10 cellular contexts compared by ENCODE assay signal in the genomic region with DNA sequence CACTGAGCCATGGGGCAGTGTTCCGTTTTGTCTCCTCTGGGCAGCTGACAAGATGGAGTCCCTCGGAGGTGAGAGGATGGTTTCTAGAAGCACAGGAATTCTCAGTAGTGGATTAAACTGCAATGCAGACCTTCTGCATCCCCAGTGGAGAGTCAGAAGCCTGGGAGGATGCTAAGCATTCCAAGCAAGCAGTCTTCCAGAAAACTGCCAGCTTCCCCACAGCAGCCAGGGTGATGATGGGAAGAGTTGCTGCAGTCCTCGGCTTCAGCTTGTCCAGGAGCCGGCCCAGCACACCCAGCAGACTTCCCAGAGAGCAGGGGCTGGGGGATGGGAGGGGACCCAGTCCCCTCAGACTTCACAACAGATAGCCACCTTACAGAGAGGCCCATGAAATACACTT.
DNase-seq lines count a peak whose midpoint lies in the region; ATAC-seq and TF ChIP-seq lines count a peak whose summit lies in the region.
"Had no signal": no experiment of that assay in that cellular context is flagged by ENCODE, and none has a peak within 500 bp of the region (broad histone marks: within the 10 kb centered on the region; RNA-seq: fewer than 3 reads in every experiment).

No MANE protein-coding gene starts in this region.

- peaks cover 28% of the 10 kb centered on the region for H3K4me1 Mint-ChIP-seq in activated CD4-positive, alpha-beta T cell treated with anti-CD3 and anti-CD28 coated beads, Interleukin-2, amount 10 ng/mL, durations not matched to agents 7 days and 5 days
- H3K4me1 Mint-ChIP-seq in stimulated activated naive B cell treated with anti-CD40 and anti-IgM and Interleukin-4, amounts not matched to agents 10 μg/mL and 1 μg/mL and 100 μg/mL, for 72 hours, result peaks cover 0 to 1% of the 10 kb centered on the region in 2 donors

- peak overlapping the region; percentile 88 for H3K27ac Mint-ChIP-seq in activated CD4-positive, alpha-beta T cell treated with anti-CD3 and anti-CD28 coated beads, Interleukin-2, amount 10 ng/mL, durations not matched to agents 7 days and 5 days
- H3K27ac Mint-ChIP-seq in stimulated activated naive B cell treated with anti-CD40 and anti-IgM and Interleukin-4, amounts not matched to agents 10 μg/mL and 1 μg/mL and 100 μg/mL, for 72 hours, result no peak overlapping the region

- no peak overlapping the region for H2BK120ac ChIP-seq in mesenchymal stem cell (ENCODE audit: low read depth, low read length)

- H3K4me2 ChIP-seq in mesenchymal stem cell (ENCODE audit: low read length, poor library complexity, severe bottlenecking), result no peak overlapping the region

- H2AFZ ChIP-seq in mesenchymal stem cell (ENCODE audit: low read depth, low read length), result no peak overlapping the region

- H3K4me1 ChIP-seq in mesenchymal stem cell (ENCODE audit: control insufficient read depth, insufficient read depth, low read depth, low read length), result peaks cover 27% of the 10 kb centered on the region
- H3K4me1 ChIP-seq in subcutaneous abdominal adipose tissue (ENCODE audit: control insufficient read depth in 5 of 5, insufficient read depth in 5 of 5, low read length in 5 of 5), result peaks cover 12 to 49% (median 46%) of the 10 kb centered on the region in 5 donors

- H3K36me3 ChIP-seq in mesenchymal stem cell (ENCODE audit: control insufficient read depth in 1 of 2, insufficient read depth in 2 of 2, low read depth in 1 of 2, low read length in 2 of 2), result no peaks in the 10 kb centered on the region
- H3K36me3 ChIP-seq in subcutaneous abdominal adipose tissue (ENCODE audit: control insufficient read depth in 5 of 5, insufficient read depth in 5 of 5, low read length in 5 of 5), result no peaks in the 10 kb centered on the region

- no peak overlapping the region for H3K4me3 Mint-ChIP-seq in activated CD4-positive, alpha-beta T cell treated with anti-CD3 and anti-CD28 coated beads, Interleukin-2, amount 10 ng/mL, durations not matched to agents 7 days and 5 days
- no peak overlapping the region for H3K4me3 Mint-ChIP-seq in stimulated activated naive B cell treated with anti-CD40 and anti-IgM and Interleukin-4, amounts not matched to agents 10 μg/mL and 1 μg/mL and 100 μg/mL, for 72 hours

- peak overlapping the region; percentile 74 for H4K91ac ChIP-seq in mesenchymal stem cell (ENCODE audit: low read length)

- POLR2A ChIA-PET in activated CD4-positive, alpha-beta T cell treated with anti-CD3 and anti-CD28 coated beads, Interleukin-2, amount 10 ng/mL, durations not matched to agents 7 days and 5 days (lab: Charles Lee), result no interaction called here
- POLR2A ChIA-PET in HEK293T (lab: Yijun Ruan, JAX), result no interaction called here

- H3K4ac ChIP-seq in mesenchymal stem cell (ENCODE audit: low read depth in 1 of 2, low read length in 2 of 2), result peak overlapping the region; percentile 2 to 20

- in situ Hi-C loops in astrocyte of the cerebellum (cut with HindIII; ENCODE audit: low sequenced_read_pairs) (no loop called here), GM13977 (cut with MboI; ENCODE audit: low pct_unique_long_range_greater_than_20kb, low sequenced_read_pairs, unreplicated experiment) (no loop called here)

- H2BK15ac ChIP-seq in mesenchymal stem cell (ENCODE audit: low read depth, poor library complexity, severe bottlenecking), result no peak overlapping the region

- peak overlapping the region; percentile 63 for H2BK5ac ChIP-seq in mesenchymal stem cell (ENCODE audit: low read depth, low read length, poor library complexity, severe bottlenecking)

- H3K27ac ChIP-seq in mesenchymal stem cell (ENCODE audit: low read length, poor library complexity, severe bottlenecking) (peak overlapping the region; percentile 88), subcutaneous abdominal adipose tissue (ENCODE audit: low read depth, low read length) (peak overlapping the region; percentile 80)

- H3K27me3 Mint-ChIP-seq in activated CD4-positive, alpha-beta T cell treated with anti-CD3 and anti-CD28 coated beads, Interleukin-2, amount 10 ng/mL, durations not matched to agents 7 days and 5 days, result peaks cover 2% of the 10 kb centered on the region
- H3K27me3 Mint-ChIP-seq in stimulated activated naive B cell treated with anti-CD40 and anti-IgM and Interleukin-4, amounts not matched to agents 10 μg/mL and 1 μg/mL and 100 μg/mL, for 72 hours, result peaks cover 0 to under 1% of the 10 kb centered on the region in 2 donors

- no peak for TF ChIP-seq CTCF in astrocyte of the cerebellum (IDR thresholded peaks at IDR 0.05; ENCODE audit: low read depth, low read length, missing control alignments)
- TF ChIP-seq CTCF in GM13977 (IDR thresholded peaks at IDR 0.05; ENCODE audit: extremely low read depth, insufficient read depth, missing control alignments), result no peak

- peak overlapping the region; percentile 25 to 70 for H3K18ac ChIP-seq in mesenchymal stem cell (ENCODE audit: low read depth in 1 of 2, low read length in 2 of 2)

- peak overlapping the region; percentile 4 for H3K9ac ChIP-seq in mesenchymal stem cell (ENCODE audit: low read length)
- H3K9ac ChIP-seq in subcutaneous abdominal adipose tissue (ENCODE audit: low read length in 5 of 5), result peak overlapping the region in 2 of 5 donors; percentile 29 to 49

- WGBS in mesenchymal stem cell, result 53% methylated on average over 4 of the region's 4 CpGs

- no peaks in the 10 kb centered on the region for H3K9me3 ChIP-seq in mesenchymal stem cell (ENCODE audit: control insufficient read depth, low read length)
- H3K9me3 ChIP-seq in subcutaneous abdominal adipose tissue (ENCODE audit: control insufficient read depth in 5 of 5, low read length in 5 of 5), result no peaks in the 10 kb centered on the region

- DNase-seq in activated CD4-positive, alpha-beta T cell treated with anti-CD3 and anti-CD28 coated beads, Interleukin-2, amount 10 ng/mL, durations not matched to agents 7 days and 5 days, result no peak
- DNase-seq in activated CD4-positive, alpha-beta T cell treated with anti-CD3 and anti-CD28 coated beads for 1 hour, result no peak
- peak; percentile 12 for DNase-seq in astrocyte of the cerebellum (ENCODE audit: low read depth)
- DNase-seq in mesenchymal stem cell, result no peak
- DNase-seq in stimulated activated naive B cell treated with anti-CD40 and anti-IgM and Interleukin-4, amounts not matched to agents 10 μg/mL and 1 μg/mL and 100 μg/mL, for 72 hours, result no peak
- no peak for DNase-seq in GM13977 (ENCODE audit: low spot score)
- DNase-seq in HEK293T (ENCODE audit: extremely low spot score), result no peak
- DNase-seq: NCI-H510A; stimulated activated naive CD4-positive, alpha-beta T cell treated with Interleukin-2 at 50 U/mL for 16 hours had no signal

- H3K36me3 Mint-ChIP-seq in activated CD4-positive, alpha-beta T cell treated with anti-CD3 and anti-CD28 coated beads, Interleukin-2, amount 10 ng/mL, durations not matched to agents 7 days and 5 days (ENCODE audit: low read depth), result peaks cover 2% of the 10 kb centered on the region
- no peaks in the 10 kb centered on the region for H3K36me3 Mint-ChIP-seq in stimulated activated naive B cell treated with anti-CD40 and anti-IgM and Interleukin-4, amounts not matched to agents 10 μg/mL and 1 μg/mL and 100 μg/mL, for 72 hours

- peak overlapping the region; percentile 4 to 46 for H2BK12ac ChIP-seq in mesenchymal stem cell (ENCODE audit: low read length in 2 of 2)

- ATAC-seq in stimulated activated naive B cell treated with anti-CD40 and anti-IgM and Interleukin-4, amounts not matched to agents 10 μg/mL and 1 μg/mL and 100 μg/mL, for 72 hours (replicated peaks), result no peak

- H3K4me3 ChIP-seq in astrocyte of the cerebellum (ENCODE audit: low read depth, low read length), result no peak overlapping the region
- H3K4me3 ChIP-seq in mesenchymal stem cell (ENCODE audit: insufficient read depth in 1 of 2, low read depth in 1 of 2, low read length in 2 of 2), result no peak overlapping the region
- H3K4me3 ChIP-seq in subcutaneous abdominal adipose tissue (ENCODE audit: low read depth in 1 of 5, low read length in 5 of 5), result peak overlapping the region in 3 of 5 donors; percentile 20 to 60 (median 23)

- H2AK5ac ChIP-seq in mesenchymal stem cell (ENCODE audit: low read length, severe bottlenecking), result no peak overlapping the region

- peak overlapping the region; percentile 54 for H4K8ac ChIP-seq in mesenchymal stem cell (ENCODE audit: low read length)

- CTCF ChIA-PET in activated CD4-positive, alpha-beta T cell treated with anti-CD3 and anti-CD28 coated beads, Interleukin-2, amount 10 ng/mL, durations not matched to agents 7 days and 5 days (lab: Charles Lee), result interaction anchor here (0.8 to 0.9 kb wide), 2 partner anchors 9 to 15 kb away, joined by 3 read pairs; no protein-coding TSS in a partner anchor
- CTCF ChIA-PET in HEK293T (lab: Yijun Ruan, JAX), result no interaction called here

- no peak overlapping the region for H3K23ac ChIP-seq in mesenchymal stem cell (ENCODE audit: low read length in 2 of 2)

- no peaks in the 10 kb centered on the region for H3K79me1 ChIP-seq in mesenchymal stem cell (replicated peaks; ENCODE audit: low read length, poor library complexity, severe bottlenecking)

- H3K27me3 ChIP-seq in mesenchymal stem cell (ENCODE audit: control insufficient read depth in 1 of 2, insufficient read depth in 1 of 2, low read length in 2 of 2) (no peaks in the 10 kb centered on the region), subcutaneous abdominal adipose tissue (ENCODE audit: control insufficient read depth in 5 of 5, insufficient read depth in 4 of 5, low read length in 5 of 5) (no peaks in the 10 kb centered on the region)

- H3K9me3 Mint-ChIP-seq in activated CD4-positive, alpha-beta T cell treated with anti-CD3 and anti-CD28 coated beads, Interleukin-2, amount 10 ng/mL, durations not matched to agents 7 days and 5 days, result no peaks in the 10 kb centered on the region
- H3K9me3 Mint-ChIP-seq in stimulated activated naive B cell treated with anti-CD40 and anti-IgM and Interleukin-4, amounts not matched to agents 10 μg/mL and 1 μg/mL and 100 μg/mL, for 72 hours, result no peaks in the 10 kb centered on the region

- H3K14ac ChIP-seq in mesenchymal stem cell (ENCODE audit: low read length in 2 of 2), result no peak overlapping the region

TF ChIP-seq in HEK293T, 16 proteins besides CTCF, POLR2A, EP300 and RAD21 (continues in another document):
- TF ChIP-seq BHLHE40 (IDR thresholded peaks at IDR 0.05; ENCODE audit: borderline replicate concordance) (no peak), CTBP1 (IDR thresholded peaks at IDR 0.05; ENCODE audit: borderline replicate concordance) (no peak), HDGF (IDR thresholded peaks at IDR 0.05; ENCODE audit: borderline replicate concordance) (no peak), LEF1 (IDR thresholded peaks at IDR 0.05; ENCODE audit: borderline replicate concordance) (no peak), SP1 (IDR thresholded peaks at IDR 0.05) (no peak)
- TF ChIP-seq, protein P1, sequence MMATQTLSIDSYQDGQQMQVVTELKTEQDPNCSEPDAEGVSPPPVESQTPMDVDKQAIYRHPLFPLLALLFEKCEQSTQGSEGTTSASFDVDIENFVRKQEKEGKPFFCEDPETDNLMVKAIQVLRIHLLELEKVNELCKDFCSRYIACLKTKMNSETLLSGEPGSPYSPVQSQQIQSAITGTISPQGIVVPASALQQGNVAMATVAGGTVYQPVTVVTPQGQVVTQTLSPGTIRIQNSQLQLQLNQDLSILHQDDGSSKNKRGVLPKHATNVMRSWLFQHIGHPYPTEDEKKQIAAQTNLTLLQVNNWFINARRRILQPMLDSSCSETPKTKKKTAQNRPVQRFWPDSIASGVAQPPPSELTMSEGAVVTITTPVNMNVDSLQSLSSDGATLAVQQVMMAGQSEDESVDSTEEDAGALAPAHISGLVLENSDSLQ (IDR thresholded peaks at IDR 0.05), result no peak

Comparison
In these comparisons a context has a peak if more than half of its experiments do, and no peak if none do; other contexts are left out.
1. H3K4me3 ChIP-seq: peak in subcutaneous abdominal adipose tissue (3 of 5); none in astrocyte of the cerebellum (single experiment) and mesenchymal stem cell (0 of 2).